In the genomic region with DNA sequence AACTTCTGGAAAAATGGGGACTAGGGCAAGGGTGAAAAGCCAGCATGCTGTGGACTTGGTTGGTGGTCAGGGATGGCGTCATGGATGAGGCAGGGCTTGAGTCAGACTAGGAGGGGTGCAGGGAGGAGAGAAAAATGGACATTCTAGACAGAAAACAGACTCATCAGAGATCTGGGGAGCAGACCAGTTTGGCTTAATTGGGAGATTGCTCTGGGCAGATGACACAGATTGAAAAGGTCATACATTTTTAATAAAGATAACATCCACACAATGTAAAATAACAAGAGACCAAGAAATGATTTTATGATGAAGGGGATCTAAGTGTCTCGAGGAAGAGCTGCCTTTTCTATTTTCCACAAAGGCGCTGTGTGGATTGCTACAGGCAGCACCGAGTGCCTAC, we compare ENCODE assay signal across 17 cellular contexts.
DNase-seq lines count a peak whose midpoint lies in the region; ATAC-seq and TF ChIP-seq lines count a peak whose summit lies in the region.
"Had no signal": no experiment of that assay in that cellular context is flagged by ENCODE, and none has a peak within 500 bp of the region (broad histone marks: within the 10 kb centered on the region; RNA-seq: fewer than 3 reads in every experiment).

No MANE protein-coding gene starts in this region.

- H3K4me3 ChIP-seq in SK-N-SH (ENCODE audit: low read depth in 2 of 2, low read length in 1 of 2) (no peak overlapping the region), SJCRH30 (no peak overlapping the region)
- H3K4me3 ChIP-seq: A549; BLaER1 treated with 17β-estradiol and CSF1 and Interleukin-3, amounts not matched to agents 10 nM and 100 nM had no signal

- no peaks in the 10 kb centered on the region for H3K9me2 ChIP-seq in SK-N-SH

- H3K4me2 ChIP-seq in SK-N-SH = no peak overlapping the region
- H3K4me2 ChIP-seq: A549; BLaER1 treated with 17β-estradiol and CSF1 and Interleukin-3, amounts not matched to agents 10 nM and 100 nM had no signal

- POLR2A ChIA-PET in SK-N-SH (lab: Yijun Ruan, JAX) = no interaction called here

- H3F3A ChIP-seq in SK-N-SH (replicated peaks; ENCODE audit: insufficient read depth) = peaks cover 3% of the 10 kb centered on the region

- H3K27me3 Mint-ChIP-seq in activated T-helper 17 cell treated with anti-CD3 and anti-CD28 coated beads, Interleukin-2, amount 50 U/mL, for 72 hours = no peaks in the 10 kb centered on the region
- H3K27me3 Mint-ChIP-seq: B cell; CD4-positive, alpha-beta T cell had no signal

- 60% methylated on average over 4 of the region's 4 CpGs for WGBS in SK-N-SH (ENCODE audit: low lambda C conversion rate)

- CTCF ChIA-PET in SK-N-SH (lab: Yijun Ruan, JAX) = interaction anchor here (1.7 kb wide), 1 partner anchor 9 kb away, joined by 5 read pairs; no protein-coding TSS in a partner anchor

- H3K4me1 ChIP-seq in SK-N-SH (ENCODE audit: control insufficient read depth in 1 of 2, insufficient read depth in 2 of 2, low read depth in 1 of 2, low read length in 1 of 2) (peaks cover 0 to 23% of the 10 kb centered on the region in 2 experiments; a peak in 2 of 4 replicates), SJCRH30 (no peaks in the 10 kb centered on the region)
- H3K4me1 ChIP-seq: A549; BLaER1 treated with 17β-estradiol and CSF1 and Interleukin-3, amounts not matched to agents 10 nM and 100 nM; Caco-2 had no signal

- H3K9me3 Mint-ChIP-seq in activated T-helper 17 cell treated with anti-CD3 and anti-CD28 coated beads, Interleukin-2, amount 50 U/mL, for 72 hours = no peaks in the 10 kb centered on the region
- H3K9me3 Mint-ChIP-seq: CD4-positive, alpha-beta T cell; CD8-positive, alpha-beta T cell had no signal

- peak; percentile 56 for DNase-seq in SK-N-SH
- no peak for DNase-seq in SJCRH30
- DNase-seq: AML-193; Caco-2; Calu3; CD4-positive, alpha-beta T cell; CD8-positive, alpha-beta T cell; DMS79 treated with DMSO at 0.1 percent for 48 hours; GF-D8 had no signal

- H3K4me3 Mint-ChIP-seq in activated T-helper 17 cell treated with anti-CD3 and anti-CD28 coated beads, Interleukin-2, amount 50 U/mL, for 72 hours = no peak overlapping the region
- H3K4me3 Mint-ChIP-seq: B cell; CD4-positive, alpha-beta T cell; CD8-positive, alpha-beta T cell had no signal

- peaks cover 5% of the 10 kb centered on the region for H3K4me1 Mint-ChIP-seq in activated T-helper 17 cell treated with anti-CD3 and anti-CD28 coated beads, Interleukin-2, amount 50 U/mL, for 72 hours
- H3K4me1 Mint-ChIP-seq: B cell had no signal

- H3K27me3 ChIP-seq in SK-N-SH (ENCODE audit: insufficient read depth) = no peaks in the 10 kb centered on the region
- H3K27me3 ChIP-seq in SJCRH30 = no peaks in the 10 kb centered on the region
- H3K27me3 ChIP-seq: BLaER1 treated with 17β-estradiol and CSF1 and Interleukin-3, amounts not matched to agents 10 nM and 100 nM had no signal

- H3K79me2 ChIP-seq in SK-N-SH (ENCODE audit: insufficient read depth) = peaks cover 72% of the 10 kb centered on the region; the same call in 1 of the 2 replicates

- H3K36me3 Mint-ChIP-seq in activated T-helper 17 cell treated with anti-CD3 and anti-CD28 coated beads, Interleukin-2, amount 50 U/mL, for 72 hours (ENCODE audit: low read depth) = peaks cover 20% of the 10 kb centered on the region

- ATAC-seq in SK-N-SH treated with all-trans-retinoic acid at 6 μM for 48 hours (no peak), GM18870 (IDR thresholded peaks at IDR 0.05; ENCODE audit: unreplicated experiment) (no peak)
- peak; percentile 46 for ATAC-seq in activated T-helper 17 cell treated with anti-CD3 and anti-CD28 coated beads, Interleukin-2, amount 50 U/mL, for 72 hours (replicated peaks)
- ATAC-seq: A549; CD8-positive, alpha-beta T cell had no signal

- TF ChIP-seq CTCF in SK-N-SH (IDR thresholded peaks at IDR 0.05) = no peak

- no peak for TF ChIP-seq RAD21 in SK-N-SH (IDR thresholded peaks at IDR 0.05; ENCODE audit: low read length)

- no peaks in the 10 kb centered on the region for H3K9me3 ChIP-seq in SK-N-SH
- no peaks in the 10 kb centered on the region for H3K9me3 ChIP-seq in SJCRH30 (replicated peaks)
- H3K9me3 ChIP-seq: BLaER1 treated with 17β-estradiol and CSF1 and Interleukin-3, amounts not matched to agents 10 nM and 100 nM; Caco-2 had no signal

- no peak overlapping the region for H3K27ac Mint-ChIP-seq in activated T-helper 17 cell treated with anti-CD3 and anti-CD28 coated beads, Interleukin-2, amount 50 U/mL, for 72 hours
- H3K27ac Mint-ChIP-seq: B cell; CD4-positive, alpha-beta T cell; CD8-positive, alpha-beta T cell had no signal

- peaks cover 98% of the 10 kb centered on the region for H4K20me1 ChIP-seq in SK-N-SH (ENCODE audit: insufficient read depth)

- TF ChIP-seq EP300 in SK-N-SH (IDR thresholded peaks at IDR 0.05; ENCODE audit: borderline replicate concordance in 1 of 2, low read depth in 1 of 2, low read length in 1 of 2) = peak in 1 of 2 experiments; percentile 83; a peak in 2 of 4 replicates

- H3K27ac ChIP-seq in SK-N-SH (ENCODE audit: low read depth in 2 of 2, low read length in 1 of 2) (peak overlapping the region in 1 of 2 experiments; percentile 68; a peak in 2 of 4 replicates), SJCRH30 (no peak overlapping the region)
- H3K27ac ChIP-seq: 22Rv1; A549; BLaER1 treated with 17β-estradiol and CSF1 and Interleukin-3, amounts not matched to agents 10 nM and 100 nM; C4-2B had no signal

- no peak overlapping the region for H2AFZ ChIP-seq in SK-N-SH (ENCODE audit: low read depth)

- H3K36me3 ChIP-seq in SK-N-SH (replicated peaks in 1 of 2; ENCODE audit: control insufficient read depth in 1 of 2, insufficient read depth in 2 of 2, low read length in 1 of 2) = peaks cover 2 to 54% of the 10 kb centered on the region in 2 experiments
- H3K36me3 ChIP-seq in SJCRH30 = no peaks in the 10 kb centered on the region

- H3K9ac ChIP-seq in SK-N-SH = no peak overlapping the region
- H3K9ac ChIP-seq: BLaER1 treated with 17β-estradiol and CSF1 and Interleukin-3, amounts not matched to agents 10 nM and 100 nM had no signal

TF ChIP-seq in SK-N-SH, 30 proteins besides CTCF, POLR2A, EP300 and RAD21:
- TF ChIP-seq TAF1 (IDR thresholded peaks at IDR 0.05; ENCODE audit: borderline replicate concordance, low read depth, low read length) (no peak), GATA2 (CRISPR knock-in tag; IDR thresholded peaks at IDR 0.05) (peak; percentile 80), RCOR1 (IDR thresholded peaks at IDR 0.05; ENCODE audit: low read length) (peak; percentile 78; the same call in 1 of the 2 replicates), MXI1 (IDR thresholded peaks at IDR 0.05; ENCODE audit: low read depth, low read length) (0 out of 2 replicates have a peak, but pooled peaks have one; percentile 13)

TF ChIP-seq in SK-N-SH treated with all-trans-retinoic acid at 6 μM for 48 hours, 23 proteins besides CTCF, POLR2A, EP300 and RAD21:
- TF ChIP-seq SNAI2 (CRISPR knock-in tag; IDR thresholded peaks at IDR 0.05) (no peak), BACH2 (CRISPR knock-in tag; IDR thresholded peaks at IDR 0.05; ENCODE audit: borderline replicate concordance) (no peak), PPARA (CRISPR knock-in tag; IDR thresholded peaks at IDR 0.05; ENCODE audit: borderline replicate concordance) (no peak), ZNF565 (CRISPR knock-in tag; conservative IDR thresholded peaks at IDR 0.05; ENCODE audit: low read depth) (no peak), ZFP30 (CRISPR knock-in tag; IDR thresholded peaks at IDR 0.05) (no peak), ZFP3 (CRISPR knock-in tag; IDR thresholded peaks at IDR 0.05) (no peak), TCF4 (CRISPR knock-in tag; IDR thresholded peaks at IDR 0.05; ENCODE audit: borderline replicate concordance) (no peak), ZC3H10 (CRISPR knock-in tag; IDR thresholded peaks at IDR 0.05) (no peak)
- TF ChIP-seq, protein P1, sequence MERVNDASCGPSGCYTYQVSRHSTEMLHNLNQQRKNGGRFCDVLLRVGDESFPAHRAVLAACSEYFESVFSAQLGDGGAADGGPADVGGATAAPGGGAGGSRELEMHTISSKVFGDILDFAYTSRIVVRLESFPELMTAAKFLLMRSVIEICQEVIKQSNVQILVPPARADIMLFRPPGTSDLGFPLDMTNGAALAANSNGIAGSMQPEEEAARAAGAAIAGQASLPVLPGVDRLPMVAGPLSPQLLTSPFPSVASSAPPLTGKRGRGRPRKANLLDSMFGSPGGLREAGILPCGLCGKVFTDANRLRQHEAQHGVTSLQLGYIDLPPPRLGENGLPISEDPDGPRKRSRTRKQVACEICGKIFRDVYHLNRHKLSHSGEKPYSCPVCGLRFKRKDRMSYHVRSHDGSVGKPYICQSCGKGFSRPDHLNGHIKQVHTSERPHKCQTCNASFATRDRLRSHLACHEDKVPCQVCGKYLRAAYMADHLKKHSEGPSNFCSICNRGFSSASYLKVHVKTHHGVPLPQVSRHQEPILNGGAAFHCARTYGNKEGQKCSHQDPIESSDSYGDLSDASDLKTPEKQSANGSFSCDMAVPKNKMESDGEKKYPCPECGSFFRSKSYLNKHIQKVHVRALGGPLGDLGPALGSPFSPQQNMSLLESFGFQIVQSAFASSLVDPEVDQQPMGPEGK (CRISPR knock-in tag; IDR thresholded peaks at IDR 0.05; ENCODE audit: borderline replicate concordance) = no peak
- TF ChIP-seq, protein P2, sequence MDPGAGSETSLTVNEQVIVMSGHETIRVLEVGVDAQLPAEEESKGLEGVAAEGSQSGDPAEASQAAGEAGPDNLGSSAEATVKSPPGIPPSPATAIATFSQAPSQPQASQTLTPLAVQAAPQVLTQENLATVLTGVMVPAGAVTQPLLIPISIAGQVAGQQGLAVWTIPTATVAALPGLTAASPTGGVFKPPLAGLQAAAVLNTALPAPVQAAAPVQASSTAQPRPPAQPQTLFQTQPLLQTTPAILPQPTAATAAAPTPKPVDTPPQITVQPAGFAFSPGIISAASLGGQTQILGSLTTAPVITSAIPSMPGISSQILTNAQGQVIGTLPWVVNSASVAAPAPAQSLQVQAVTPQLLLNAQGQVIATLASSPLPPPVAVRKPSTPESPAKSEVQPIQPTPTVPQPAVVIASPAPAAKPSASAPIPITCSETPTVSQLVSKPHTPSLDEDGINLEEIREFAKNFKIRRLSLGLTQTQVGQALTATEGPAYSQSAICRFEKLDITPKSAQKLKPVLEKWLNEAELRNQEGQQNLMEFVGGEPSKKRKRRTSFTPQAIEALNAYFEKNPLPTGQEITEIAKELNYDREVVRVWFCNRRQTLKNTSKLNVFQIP (CRISPR knock-in tag; IDR thresholded peaks at IDR 0.05; ENCODE audit: borderline replicate concordance, low read depth) = no peak
TF ChIP-seq in SK-N-SH treated with all-trans-retinoic acid at 6 μM for 48 hours: peak in this region for 0.
